10 cellular contexts compared by ENCODE assay signal in the genomic region with DNA sequence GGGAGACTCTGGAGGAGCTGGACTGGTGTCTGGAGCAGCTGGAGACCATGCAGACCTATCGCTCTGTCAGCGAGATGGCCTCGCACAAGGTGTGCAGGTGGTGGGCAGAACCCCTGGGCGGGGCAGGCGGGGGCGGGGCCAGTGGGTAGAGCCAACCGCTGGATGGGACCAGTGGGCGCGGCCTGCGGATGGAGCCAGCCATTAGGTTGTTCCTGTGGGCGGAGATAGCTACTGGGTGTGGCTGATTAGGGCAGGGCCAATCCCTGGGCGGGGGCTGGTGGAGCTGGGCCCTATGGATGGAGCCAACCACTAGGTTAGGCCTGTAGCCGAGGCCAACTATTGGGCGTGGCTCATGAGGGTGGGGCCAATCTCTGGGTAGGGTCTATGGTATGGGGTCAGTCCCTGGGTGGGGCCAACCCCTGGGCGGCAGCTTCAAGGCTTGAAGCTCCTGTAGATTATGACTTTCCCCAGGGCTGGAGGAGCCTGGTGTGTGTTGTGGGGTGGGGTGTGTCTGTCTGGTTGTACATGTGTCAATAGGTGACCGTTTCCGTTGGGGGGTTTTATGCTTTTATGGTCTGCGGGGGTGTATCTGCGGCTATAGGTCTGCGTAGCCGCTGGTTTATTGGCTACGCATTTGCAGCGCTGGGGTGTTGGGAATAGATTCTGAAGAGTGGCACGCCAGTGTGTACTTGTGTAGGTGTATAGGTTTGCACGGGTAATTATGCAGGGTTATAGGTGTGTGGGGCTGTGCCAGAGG. TPM values are rescaled to one million over a fixed set of nuclear protein-coding genes. Genes with fewer than 3 reads are reported as not detected.
A peak's percentile ranks its signal among the peaks of the same experiment; 100 is the strongest.
DNase-seq lines count a peak whose midpoint lies in the region; ATAC-seq and TF ChIP-seq lines count a peak whose summit lies in the region.
"Had no signal": no experiment of that assay in that cellular context is flagged by ENCODE, and none has a peak within 500 bp of the region (broad histone marks: within the 10 kb centered on the region; RNA-seq: fewer than 3 reads in every experiment).

No MANE protein-coding gene starts in this region.

- no peak overlapping the region for H3K4me3 Mint-ChIP-seq in activated naive CD8-positive, alpha-beta T cell treated with anti-CD3 and anti-CD28 coated beads for 36 hours
- no peak overlapping the region for H3K4me3 Mint-ChIP-seq in stimulated activated effector memory CD8-positive, alpha-beta T cell treated with anti-CD3 and anti-CD28 coated beads, Interleukin-12 subunit alpha, Interleukin-12 subunit beta, amount 100 ng/mL, for 72 hours
- H3K4me3 Mint-ChIP-seq: CD4-positive, CD25-positive, alpha-beta regulatory T cell; naive B cell had no signal

- H3K9me3 Mint-ChIP-seq in activated naive CD8-positive, alpha-beta T cell treated with anti-CD3 and anti-CD28 coated beads for 36 hours, result no peaks in the 10 kb centered on the region
- H3K9me3 Mint-ChIP-seq in stimulated activated effector memory CD8-positive, alpha-beta T cell treated with anti-CD3 and anti-CD28 coated beads, Interleukin-12 subunit alpha, Interleukin-12 subunit beta, amount 100 ng/mL, for 72 hours, result no peaks in the 10 kb centered on the region

- peak; percentile 16 for ATAC-seq in Right ventricle myocardium superior (ENCODE audit: poor library complexity)
- peak; percentile 48 for ATAC-seq in stimulated activated effector memory CD8-positive, alpha-beta T cell treated with anti-CD3 and anti-CD28 coated beads, Interleukin-12 subunit alpha, Interleukin-12 subunit beta, amount 100 ng/mL, for 72 hours

- H3K27me3 Mint-ChIP-seq in activated naive CD8-positive, alpha-beta T cell treated with anti-CD3 and anti-CD28 coated beads for 36 hours, result peaks cover 6% of the 10 kb centered on the region
- H3K27me3 Mint-ChIP-seq: CD4-positive, CD25-positive, alpha-beta regulatory T cell had no signal

- no peak overlapping the region for H3K27ac ChIP-seq in coronary artery

- intact Hi-C loops in Right ventricle myocardium superior (cut with DNase I), result no loop called here
- intact Hi-C loops in cardiac septum (cut with DNase I), result no loop called here

- H3K36me3 Mint-ChIP-seq in activated naive CD8-positive, alpha-beta T cell treated with anti-CD3 and anti-CD28 coated beads for 36 hours, result peaks cover 2% of the 10 kb centered on the region
- H3K36me3 Mint-ChIP-seq in stimulated activated effector memory CD8-positive, alpha-beta T cell treated with anti-CD3 and anti-CD28 coated beads, Interleukin-12 subunit alpha, Interleukin-12 subunit beta, amount 100 ng/mL, for 72 hours, result peaks cover 87% of the 10 kb centered on the region
- H3K36me3 Mint-ChIP-seq: naive B cell had no signal

- H3K4me3 ChIP-seq in coronary artery, result no peak overlapping the region

- peaks cover 6% of the 10 kb centered on the region for H3K4me1 Mint-ChIP-seq in activated naive CD8-positive, alpha-beta T cell treated with anti-CD3 and anti-CD28 coated beads for 36 hours
- peaks cover 28% of the 10 kb centered on the region for H3K4me1 Mint-ChIP-seq in stimulated activated effector memory CD8-positive, alpha-beta T cell treated with anti-CD3 and anti-CD28 coated beads, Interleukin-12 subunit alpha, Interleukin-12 subunit beta, amount 100 ng/mL, for 72 hours

- no peak overlapping the region for H3K27ac Mint-ChIP-seq in activated naive CD8-positive, alpha-beta T cell treated with anti-CD3 and anti-CD28 coated beads for 36 hours
- H3K27ac Mint-ChIP-seq in stimulated activated effector memory CD8-positive, alpha-beta T cell treated with anti-CD3 and anti-CD28 coated beads, Interleukin-12 subunit alpha, Interleukin-12 subunit beta, amount 100 ng/mL, for 72 hours, result peak overlapping the region; percentile 6
- H3K27ac Mint-ChIP-seq: naive B cell had no signal

- no peak for TF ChIP-seq CTCF in coronary artery (IDR thresholded peaks at IDR 0.05)

- DNase-seq in Right ventricle myocardium superior (no peak), cardiac septum (ENCODE audit: low spot score) (no peak), NCI-H1048 (lab: John Stamatoyannopoulos, UW) (peak; percentile 78), NCI-H2171 (lab: John Stamatoyannopoulos, UW) (no peak), coronary artery (ENCODE audit: low spot score) (no peak), activated gamma-delta T cell treated with Interleukin-2 at 50 U/mL for 16 hours (no peak)
- DNase-seq in activated naive CD8-positive, alpha-beta T cell treated with anti-CD3 and anti-CD28 coated beads for 36 hours, result peak; percentile 36
- DNase-seq in stimulated activated effector memory CD8-positive, alpha-beta T cell treated with anti-CD3 and anti-CD28 coated beads, Interleukin-12 subunit alpha, Interleukin-12 subunit beta, amount 100 ng/mL, for 72 hours (ENCODE audit: low spot score in 2 of 2), result no peak
- DNase-seq: CD4-positive, CD25-positive, alpha-beta regulatory T cell; naive B cell had no signal

RNA-seq across cellular contexts. Expression of gene PDE4A, which starts 30.7 kb away (rescaled TPM):
- 36.8 TPM for total RNA-seq in Right ventricle myocardium superior
- 8.2 TPM for total RNA-seq in cardiac septum
- total RNA-seq in activated naive CD8-positive, alpha-beta T cell treated with anti-CD3 and anti-CD28 coated beads for 36 hours, result 10 to 100 TPM; 10.6 to 11.4 TPM

RNA-seq across cellular contexts. Expression of gene CDC37, which starts 47.7 kb away (rescaled TPM):
- total RNA-seq in Right ventricle myocardium superior (146 TPM), cardiac septum (140 TPM)
- 100 to 1,000 TPM; 242 to 252 TPM for total RNA-seq in activated naive CD8-positive, alpha-beta T cell treated with anti-CD3 and anti-CD28 coated beads for 36 hours

RNA-seq across cellular contexts. Expression of gene KEAP1, which starts 52.1 kb away (rescaled TPM):
- 78.3 TPM for total RNA-seq in Right ventricle myocardium superior
- total RNA-seq in cardiac septum, result 66.7 TPM
- total RNA-seq in activated naive CD8-positive, alpha-beta T cell treated with anti-CD3 and anti-CD28 coated beads for 36 hours, result 10 to 100 TPM; 69.3 to 72.2 TPM

Comparison
In these comparisons a context has a peak if more than half of its experiments do, and no peak if none do; other contexts are left out.
1. DNase-seq: peak in NCI-H1048 (single experiment) and activated naive CD8-positive, alpha-beta T cell treated with anti-CD3 and anti-CD28 coated beads for 36 hours (single experiment); none in Right ventricle myocardium superior (single experiment), cardiac septum (single experiment), stimulated activated effector memory CD8-positive, alpha-beta T cell treated with anti-CD3 and anti-CD28 coated beads, Interleukin-12 subunit alpha, Interleukin-12 subunit beta, amount 100 ng/mL, for 72 hours (0 of 2), NCI-H2171 (single experiment), coronary artery (single experiment) and activated gamma-delta T cell treated with Interleukin-2 at 50 U/mL for 16 hours (single experiment).